Comparison of ENCODE assay signal across 9 cellular contexts in genomic region chr17:44220211-44221071, GRCh38. TPM values are rescaled to one million over a fixed set of nuclear protein-coding genes. Genes with fewer than 3 reads are reported as not detected.
DNase-seq lines count a peak whose midpoint lies in the region; ATAC-seq, FAIRE-seq and TF ChIP-seq lines count a peak whose summit lies in the region.
"Had no signal": no experiment of that assay in that cellular context is flagged by ENCODE, and none has a peak within 500 bp of the region (broad histone marks: within the 10 kb centered on the region; RNA-seq: fewer than 3 reads in every experiment).

No MANE protein-coding gene starts in this region.

- H3K4me2 ChIP-seq in OCI-LY3 (ENCODE audit: low read length) = peak overlapping the region; percentile 85

- H3K27ac ChIP-seq in OCI-LY3 (ENCODE audit: low read length) = peak overlapping the region; percentile 95
- peak overlapping the region; percentile 94 to 99 for H3K27ac ChIP-seq in aorta (ENCODE audit: low read depth in 1 of 2, low read length in 2 of 2)

- TF ChIP-seq CTCF in CD14-positive monocyte (IDR thresholded peaks at IDR 0.05) (no peak), OCI-LY3 (IDR thresholded peaks at IDR 0.05; ENCODE audit: low read depth, low read length) (no peak), foreskin fibroblast (IDR thresholded peaks at IDR 0.05; ENCODE audit: low read depth, low read length) (no peak)

- H3K36me3 Mint-ChIP-seq in CD14-positive monocyte = peaks cover 17 to 20% of the 10 kb centered on the region in 2 donors

- peak overlapping the region; percentile 95 to 97 for H3K4me3 Mint-ChIP-seq in CD14-positive monocyte

- ATAC-seq in aorta (ENCODE audit: low FRiP score) (peak; percentile 55), GM19324 (IDR thresholded peaks at IDR 0.05; ENCODE audit: low FRiP score, unreplicated experiment) (no peak)

- H3K9me3 ChIP-seq in OCI-LY3 (ENCODE audit: insufficient read depth, low read length) (no peaks in the 10 kb centered on the region), neuron (ENCODE audit: low read length) (no peaks in the 10 kb centered on the region), aorta (ENCODE audit: control insufficient read depth, low read length) (no peaks in the 10 kb centered on the region)

- H3K4me1 Mint-ChIP-seq in CD14-positive monocyte = peaks cover 38% of the 10 kb centered on the region

- H3K79me2 ChIP-seq in OCI-LY3 (ENCODE audit: low read length) = peaks cover 55% of the 10 kb centered on the region

- H3K4me3 ChIP-seq in OCI-LY3 (ENCODE audit: low read length) = peak overlapping the region; percentile 97
- peak overlapping the region; percentile 80 to 95 for H3K4me3 ChIP-seq in foreskin fibroblast (ENCODE audit: low read depth in 1 of 2, low read length in 2 of 2)
- peak overlapping the region; percentile 94 for H3K4me3 ChIP-seq in neuron (ENCODE audit: low read length)
- H3K4me3 ChIP-seq in aorta (ENCODE audit: low read length in 2 of 2) = peak overlapping the region; percentile 90 to 98

- peaks cover 15% of the 10 kb centered on the region for H3K36me3 ChIP-seq in OCI-LY3 (replicated peaks; ENCODE audit: low read depth, low read length)
- peaks cover 21% of the 10 kb centered on the region for H3K36me3 ChIP-seq in neuron (ENCODE audit: insufficient read depth, low read length)
- H3K36me3 ChIP-seq in aorta (ENCODE audit: control insufficient read depth in 1 of 2, insufficient read depth in 2 of 2, low read length in 1 of 2) = peaks cover 0 to 5% of the 10 kb centered on the region in 2 donors

- peaks cover 0 to 2% (median 0%) of the 10 kb centered on the region in 7 donors for H3K9me3 Mint-ChIP-seq in CD14-positive monocyte

- H3K4me1 ChIP-seq in OCI-LY3 (ENCODE audit: low read length) (peaks cover 29% of the 10 kb centered on the region), neuron (ENCODE audit: insufficient read depth, low read length) (peaks cover 21% of the 10 kb centered on the region), aorta (ENCODE audit: control insufficient read depth in 1 of 2, insufficient read depth in 2 of 2, low read length in 2 of 2) (peaks cover 0 to 2% of the 10 kb centered on the region in 2 donors)

- TF ChIP-seq POLR2A in H54 (IDR thresholded peaks at IDR 0.05; ENCODE audit: low read depth, low read length) = peak; percentile 42; the same call in 1 of the 2 replicates

- FAIRE-seq in H54 (lab: Jason Lieb, UNC) = no peak

- DNase-seq in CD14-positive monocyte (ENCODE audit: low spot score) (no peak), H54 (ENCODE audit: insufficient read length, low spot score) (no peak), activated gamma-delta T cell treated with Interleukin-2 at 50 U/mL for 16 hours (peak; percentile 47), foreskin fibroblast (peak; percentile 48 to 83), aorta (peak; percentile 67 to 82)

- H2AFZ ChIP-seq in OCI-LY3 (ENCODE audit: low read depth, low read length) (no peak overlapping the region), neuron (ENCODE audit: low read depth, low read length) (no peak overlapping the region)

- peak overlapping the region in 6 of 7 donors; percentile 57 to 96 (median 92) for H3K27ac Mint-ChIP-seq in CD14-positive monocyte

- H3K27me3 ChIP-seq in OCI-LY3 (ENCODE audit: low read depth, low read length) = no peaks in the 10 kb centered on the region
- H3K27me3 ChIP-seq in neuron (ENCODE audit: insufficient read depth, low read length) = no peaks in the 10 kb centered on the region
- no peaks in the 10 kb centered on the region for H3K27me3 ChIP-seq in aorta (ENCODE audit: control insufficient read depth in 1 of 2, insufficient read depth in 2 of 2, low read length in 1 of 2)

- peaks cover 7 to 12% (median 9%) of the 10 kb centered on the region in 3 donors for H3K27me3 Mint-ChIP-seq in CD14-positive monocyte (ENCODE audit: low read depth in 3 of 3)

- intact Hi-C loops in CD14-positive monocyte (cut with micrococcal nuclease) (no loop called here), aorta (cut with DNase I) (no loop called here)

- no peaks in the 10 kb centered on the region for H4K20me1 ChIP-seq in OCI-LY3 (ENCODE audit: insufficient read depth, low read length)

- peak overlapping the region; percentile 99 for H3K9ac ChIP-seq in OCI-LY3 (ENCODE audit: low read length)

- 1% methylated on average over 93 to 109 of the region's 109 CpGs for WGBS in aorta, 2 donors

RNA-seq across cellular contexts. Expression of gene UBTF, which starts 1.0 kb away (rescaled TPM):
- polyA plus RNA-seq in CD14-positive monocyte (10 to 100 TPM in 1 of 2 donors, 1 to 10 TPM in 1; 6.0 to 12.5 TPM), aorta (10 to 100 TPM; 26.5 to 45.9 TPM)
- 10 to 100 TPM; 39.1 to 75.4 TPM for total RNA-seq in aorta

RNA-seq across cellular contexts. Expression of gene ATXN7L3, which starts 20.8 kb away (rescaled TPM):
- polyA plus RNA-seq in CD14-positive monocyte (1 to 10 TPM; 8.5 to 9.9 TPM), aorta (10 to 100 TPM; 18.7 to 35.7 TPM)
- 10 to 100 TPM; 62.9 to 67.5 TPM for total RNA-seq in aorta

RNA-seq across cellular contexts. Expression of gene TMUB2, which starts 33.7 kb away (rescaled TPM):
- polyA plus RNA-seq in CD14-positive monocyte = 10 to 100 TPM; 41.3 to 41.7 TPM
- total RNA-seq in aorta = 10 to 100 TPM; 25.8 to 39.7 TPM
- 10 to 100 TPM; 13.4 to 59.8 TPM for polyA plus RNA-seq in aorta

RNA-seq across cellular contexts. Expression of gene SLC4A1, which starts 47.5 kb away (rescaled TPM):
- polyA plus RNA-seq in CD14-positive monocyte (under 1 TPM in 1 of 2 donors, not detected in 1; 0.04 TPM), aorta (under 1 TPM; 0.08 to 0.25 TPM)
- 10 to 100 TPM in 1 of 2 donors, 1 to 10 TPM in 1; 1.5 to 10.2 TPM for total RNA-seq in aorta
- total RNA-seq: NCI-H460 had no signal

RNA-seq across cellular contexts. Expression of gene ASB16, which starts 49.9 kb away (rescaled TPM):
- polyA plus RNA-seq in CD14-positive monocyte = not detected
- 1 to 10 TPM; 1.4 to 2.1 TPM for total RNA-seq in aorta
- 1 to 10 TPM in 1 of 2 donors, under 1 TPM in 1; 0.88 to 1.4 TPM for polyA plus RNA-seq in aorta
- total RNA-seq: NCI-H460 had no signal

Comparison
In these comparisons a context has a peak if more than half of its experiments do, and no peak if none do; other contexts are left out.
1. DNase-seq: peak in activated gamma-delta T cell treated with Interleukin-2 at 50 U/mL for 16 hours (single experiment), foreskin fibroblast (2 of 2) and aorta (2 of 2); none in CD14-positive monocyte (single experiment) and H54 (single experiment).
2. Peak in every context shown above with its lines, with median percentiles within 50 percentile points of each other: H3K4me3 ChIP-seq.